ENCODE assay signal across 1 cellular context in genomic region chr5:41527201-41527779, GRCh38.
TF ChIP-seq lines count a peak whose summit lies in the region.

No MANE protein-coding gene starts in this region.

TF ChIP-seq in WTC11, 78 proteins besides CTCF, POLR2A, EP300 and RAD21 (continued from another document):
- TF ChIP-seq, protein P1, sequence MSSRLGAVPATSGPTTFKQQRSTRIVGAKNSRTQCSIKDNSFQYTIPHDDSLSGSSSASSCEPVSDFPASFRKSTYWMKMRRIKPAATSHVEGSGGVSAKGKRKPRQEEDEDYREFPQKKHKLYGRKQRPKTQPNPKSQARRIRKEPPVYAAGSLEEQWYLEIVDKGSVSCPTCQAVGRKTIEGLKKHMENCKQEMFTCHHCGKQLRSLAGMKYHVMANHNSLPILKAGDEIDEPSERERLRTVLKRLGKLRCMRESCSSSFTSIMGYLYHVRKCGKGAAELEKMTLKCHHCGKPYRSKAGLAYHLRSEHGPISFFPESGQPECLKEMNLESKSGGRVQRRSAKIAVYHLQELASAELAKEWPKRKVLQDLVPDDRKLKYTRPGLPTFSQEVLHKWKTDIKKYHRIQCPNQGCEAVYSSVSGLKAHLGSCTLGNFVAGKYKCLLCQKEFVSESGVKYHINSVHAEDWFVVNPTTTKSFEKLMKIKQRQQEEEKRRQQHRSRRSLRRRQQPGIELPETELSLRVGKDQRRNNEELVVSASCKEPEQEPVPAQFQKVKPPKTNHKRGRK (CRISPR knock-in tag; IDR thresholded peaks at IDR 0.05; ENCODE audit: borderline replicate concordance): no peak
